In genomic region chr7:133619491-133619890, GRCh38 we compare ENCODE assay signal across 22 cellular contexts.
"Had no signal": no experiment of that assay in that cellular context is flagged by ENCODE, and none has a peak within 500 bp of the region (broad histone marks: within the 10 kb centered on the region; RNA-seq: fewer than 3 reads in every experiment).

No MANE protein-coding gene starts in this region.

- H3K9me3 ChIP-seq: esophagus muscularis mucosa, gastroesophageal sphincter, heart left ventricle, left ventricle myocardium inferior, lower lobe of right lung, mucosa of descending colon had no signal

- H3K4me1 ChIP-seq: esophagus muscularis mucosa, foreskin keratinocyte, gastroesophageal sphincter, heart left ventricle, left ventricle myocardium inferior, lower lobe of right lung had no signal

- DNase-seq: dermis blood vessel endothelial cell; dorsolateral prefrontal cortex; effector CD4-positive, alpha-beta T cell; effector memory CD4-positive, alpha-beta T cell; foreskin keratinocyte; heart left ventricle; hypothalamus; immature natural killer cell; islet precursor cell; kidney; kidney glomerular epithelial cell; left colon; left ventricle myocardium inferior; lower lobe of right lung; mesenchymal stem cell; mucosa of descending colon; naive B cell had no signal

- H3K27ac ChIP-seq: coronary artery, dorsolateral prefrontal cortex, esophagus muscularis mucosa, foreskin keratinocyte, gastroesophageal sphincter, heart left ventricle, hepatocyte, left ventricle myocardium inferior, lower lobe of right lung had no signal

- H3K36me3 ChIP-seq: esophagus muscularis mucosa, gastroesophageal sphincter, heart left ventricle, left ventricle myocardium inferior, lower lobe of right lung had no signal

- H3K4me3 ChIP-seq: coronary artery, dorsolateral prefrontal cortex, esophagus muscularis mucosa, gastroesophageal sphincter, heart left ventricle, hepatocyte, left ventricle myocardium inferior, lower lobe of right lung, mucosa of descending colon had no signal

- H3K27me3 ChIP-seq: dorsolateral prefrontal cortex, esophagus muscularis mucosa, foreskin keratinocyte, gastroesophageal sphincter, heart left ventricle, hepatocyte had no signal

- ATAC-seq: foreskin keratinocyte, gastroesophageal sphincter, heart left ventricle, left colon, left lobe of liver, mucosa of descending colon had no signal
